In genomic region chr19:15264061-15264932, GRCh38 we compare ENCODE assay signal across 8 cellular contexts. TPM values are rescaled to one million over a fixed set of nuclear protein-coding genes. Genes with fewer than 3 reads are reported as not detected.
A peak's percentile ranks its signal among the peaks of the same experiment; 100 is the strongest.
DNase-seq lines count a peak whose midpoint lies in the region; ATAC-seq, FAIRE-seq and TF ChIP-seq lines count a peak whose summit lies in the region.

No MANE protein-coding gene starts in this region.

- DNase-seq in AG09309 (ENCODE audit: low read depth): no peak
- peak; percentile 93 for DNase-seq in GM23338 (ENCODE audit: low spot score)
- DNase-seq in RCC 7860 (ENCODE audit: low spot score): peak; percentile 15
- DNase-seq in foreskin keratinocyte: no peak

- H3K4me3 Mint-ChIP-seq in GM23338: no peak overlapping the region
- no peak overlapping the region for H3K4me3 Mint-ChIP-seq in activated T-helper 17 cell treated with anti-CD3 and anti-CD28 coated beads, Interleukin-2, amount 50 U/mL, for 72 hours

- peak overlapping the region in 2 of 5 donors; percentile 6 to 63 for H3K9ac ChIP-seq in subcutaneous abdominal adipose tissue (ENCODE audit: low read length in 5 of 5)

- H3K4me1 ChIP-seq in GM23338 (ENCODE audit: insufficient read depth) (no peaks in the 10 kb centered on the region), foreskin keratinocyte (no peaks in the 10 kb centered on the region), neutrophil (ENCODE audit: control insufficient read depth in 1 of 2, insufficient read depth in 1 of 2, low read depth in 1 of 2, low read length in 1 of 2) (no peaks in the 10 kb centered on the region), subcutaneous abdominal adipose tissue (ENCODE audit: control insufficient read depth in 5 of 5, insufficient read depth in 5 of 5, low read length in 5 of 5) (peaks cover 11 to 27% (median 26%) of the 10 kb centered on the region in 5 donors)

- H2AFZ ChIP-seq in GM23338: no peak overlapping the region

- H3K27ac Mint-ChIP-seq in GM23338: peak overlapping the region; percentile 15; the same call in 1 of the 2 replicates
- H3K27ac Mint-ChIP-seq in activated T-helper 17 cell treated with anti-CD3 and anti-CD28 coated beads, Interleukin-2, amount 50 U/mL, for 72 hours: no peak overlapping the region

- H3K27ac ChIP-seq in GM23338 (ENCODE audit: low read depth) (no peak overlapping the region), foreskin keratinocyte (no peak overlapping the region), neutrophil (no peak overlapping the region), subcutaneous abdominal adipose tissue (ENCODE audit: low read depth, low read length) (peak overlapping the region; percentile 87)

- H4K20me1 ChIP-seq in GM23338 (replicated peaks; ENCODE audit: insufficient read depth): peaks cover 56% of the 10 kb centered on the region

- H3K27me3 ChIP-seq in GM23338 (ENCODE audit: insufficient read depth): no peaks in the 10 kb centered on the region
- H3K27me3 ChIP-seq in foreskin keratinocyte: no peaks in the 10 kb centered on the region
- H3K27me3 ChIP-seq in neutrophil: no peaks in the 10 kb centered on the region
- H3K27me3 ChIP-seq in subcutaneous abdominal adipose tissue (ENCODE audit: control insufficient read depth in 5 of 5, insufficient read depth in 4 of 5, low read length in 5 of 5): no peaks in the 10 kb centered on the region

- ATAC-seq in GM23338: peak; percentile 82
- peak; percentile 58 for ATAC-seq in activated T-helper 17 cell treated with anti-CD3 and anti-CD28 coated beads, Interleukin-2, amount 50 U/mL, for 72 hours (replicated peaks)
- ATAC-seq in foreskin keratinocyte: peak; percentile 43
- no peak for ATAC-seq in GM21423 (IDR thresholded peaks at IDR 0.05; ENCODE audit: unreplicated experiment)

- TF ChIP-seq CTCF in AG09309 (IDR thresholded peaks at IDR 0.05; ENCODE audit: control insufficient read depth, insufficient read depth, low read depth, low read length, missing control alignments) (peak; percentile 82), GM23338 (conservative IDR thresholded peaks at IDR 0.05; ENCODE audit: low read depth in 2 of 2) (peak; percentile 81), foreskin keratinocyte (conservative IDR thresholded peaks at IDR 0.05) (peak; percentile 77), neutrophil (IDR thresholded peaks at IDR 0.05) (peak; percentile 46)

- H3K79me2 ChIP-seq in GM23338 (replicated peaks; ENCODE audit: insufficient read depth): peaks cover 62% of the 10 kb centered on the region

- no peaks in the 10 kb centered on the region for H3K9me2 ChIP-seq in GM23338 (ENCODE audit: insufficient read depth)

- H3K27me3 Mint-ChIP-seq in GM23338 (ENCODE audit: insufficient read depth, low read depth, poor library complexity): peaks cover 14% of the 10 kb centered on the region
- H3K27me3 Mint-ChIP-seq in activated T-helper 17 cell treated with anti-CD3 and anti-CD28 coated beads, Interleukin-2, amount 50 U/mL, for 72 hours: no peaks in the 10 kb centered on the region

- peaks cover 84% of the 10 kb centered on the region for H3K36me3 Mint-ChIP-seq in GM23338 (ENCODE audit: low read depth)
- H3K36me3 Mint-ChIP-seq in activated T-helper 17 cell treated with anti-CD3 and anti-CD28 coated beads, Interleukin-2, amount 50 U/mL, for 72 hours (ENCODE audit: low read depth): peaks cover 97% of the 10 kb centered on the region

- no peaks in the 10 kb centered on the region for H3K9me3 Mint-ChIP-seq in GM23338
- no peaks in the 10 kb centered on the region for H3K9me3 Mint-ChIP-seq in activated T-helper 17 cell treated with anti-CD3 and anti-CD28 coated beads, Interleukin-2, amount 50 U/mL, for 72 hours

- no peaks in the 10 kb centered on the region for H3K4me1 Mint-ChIP-seq in GM23338
- peaks cover 11% of the 10 kb centered on the region for H3K4me1 Mint-ChIP-seq in activated T-helper 17 cell treated with anti-CD3 and anti-CD28 coated beads, Interleukin-2, amount 50 U/mL, for 72 hours

- H3K4me3 ChIP-seq in AG09309 (ENCODE audit: control insufficient read depth, low read depth, low read length) (no peak overlapping the region), GM23338 (no peak overlapping the region), neutrophil (ENCODE audit: low read depth in 1 of 2, low read length in 1 of 2) (no peak overlapping the region), subcutaneous abdominal adipose tissue (ENCODE audit: low read depth in 1 of 5, low read length in 5 of 5) (no peak overlapping the region)

- H3K4me2 ChIP-seq in GM23338: no peak overlapping the region

- H3K9me3 ChIP-seq in neutrophil (no peaks in the 10 kb centered on the region), subcutaneous abdominal adipose tissue (ENCODE audit: control insufficient read depth in 5 of 5, low read length in 5 of 5) (no peaks in the 10 kb centered on the region)

- FAIRE-seq in RCC 7860 (lab: Jason Lieb, UNC): no peak

- H3K36me3 ChIP-seq in GM23338 (ENCODE audit: insufficient read depth) (peaks cover 34% of the 10 kb centered on the region), neutrophil (peaks cover 100% of the 10 kb centered on the region), subcutaneous abdominal adipose tissue (ENCODE audit: control insufficient read depth in 5 of 5, insufficient read depth in 5 of 5, low read length in 5 of 5) (peaks cover 0 to 91% (median 78%) of the 10 kb centered on the region in 5 donors)

- H3F3A ChIP-seq in GM23338 (replicated peaks; ENCODE audit: low read depth): peaks cover 35% of the 10 kb centered on the region; the same call in 1 of the 2 replicates

TF ChIP-seq in GM23338, 12 proteins besides CTCF, POLR2A, EP300 and RAD21:
- TF ChIP-seq ZNF462 (CRISPR knock-in tag; IDR thresholded peaks at IDR 0.05) (no peak), STAT1 (IDR thresholded peaks at IDR 0.05; ENCODE audit: unreplicated experiment) (no peak), ZNF331 (CRISPR knock-in tag; IDR thresholded peaks at IDR 0.05; ENCODE audit: low read depth) (no peak), CREB1 (CRISPR knock-in tag; IDR thresholded peaks at IDR 0.05; ENCODE audit: low read depth) (no peak), EZH2 (IDR thresholded peaks at IDR 0.05; ENCODE audit: low read depth, unreplicated experiment) (no peak)

RNA-seq across cellular contexts. Expression of gene EPHX3, which starts 32.0 kb away (rescaled TPM):
- total RNA-seq in GM23338 (2014; rRNA removed; shearing (Covaris generic)): 15.0 and 24.8 TPM in 2 replicates
- 19.7 and 19.8 TPM in 2 replicates for polyA plus RNA-seq in GM23338 (2016; fragmentation: Nextera tagmentation; extraction: Ambion mirVana)
- under 1 TPM in 1 of 2 donors, not detected in 1; 0.24 TPM for total RNA-seq in activated T-helper 17 cell treated with anti-CD3 and anti-CD28 coated beads, Interleukin-2, amount 50 U/mL, for 72 hours
- 0.10 TPM in 1 of 2 replicates, not detected in the other for total RNA-seq in foreskin keratinocyte
- polyA plus RNA-seq in foreskin keratinocyte: 0.06 and 0.12 TPM in 2 replicates

Comparison
In these comparisons a context has a peak if more than half of its experiments do, and no peak if none do; other contexts are left out.
1. DNase-seq: peak in GM23338 (single experiment) and RCC 7860 (single experiment); none in AG09309 (single experiment) and foreskin keratinocyte (0 of 2).
2. RNA of gene EPHX3, which starts 32.0 kb away (total RNA-seq): 15.0 to 24.8 TPM in GM23338; 0.24 TPM in activated T-helper 17 cell treated with anti-CD3 and anti-CD28 coated beads, Interleukin-2, amount 50 U/mL, for 72 hours and 0.10 TPM in foreskin keratinocyte; every median in the first group is over 10 times any median in the second.
3. Peak in every context shown above with its lines, with median percentiles within 50 percentile points of each other: CTCF ChIP-seq.